Comparison of ENCODE assay signal across 9 cellular contexts in the genomic region with DNA sequence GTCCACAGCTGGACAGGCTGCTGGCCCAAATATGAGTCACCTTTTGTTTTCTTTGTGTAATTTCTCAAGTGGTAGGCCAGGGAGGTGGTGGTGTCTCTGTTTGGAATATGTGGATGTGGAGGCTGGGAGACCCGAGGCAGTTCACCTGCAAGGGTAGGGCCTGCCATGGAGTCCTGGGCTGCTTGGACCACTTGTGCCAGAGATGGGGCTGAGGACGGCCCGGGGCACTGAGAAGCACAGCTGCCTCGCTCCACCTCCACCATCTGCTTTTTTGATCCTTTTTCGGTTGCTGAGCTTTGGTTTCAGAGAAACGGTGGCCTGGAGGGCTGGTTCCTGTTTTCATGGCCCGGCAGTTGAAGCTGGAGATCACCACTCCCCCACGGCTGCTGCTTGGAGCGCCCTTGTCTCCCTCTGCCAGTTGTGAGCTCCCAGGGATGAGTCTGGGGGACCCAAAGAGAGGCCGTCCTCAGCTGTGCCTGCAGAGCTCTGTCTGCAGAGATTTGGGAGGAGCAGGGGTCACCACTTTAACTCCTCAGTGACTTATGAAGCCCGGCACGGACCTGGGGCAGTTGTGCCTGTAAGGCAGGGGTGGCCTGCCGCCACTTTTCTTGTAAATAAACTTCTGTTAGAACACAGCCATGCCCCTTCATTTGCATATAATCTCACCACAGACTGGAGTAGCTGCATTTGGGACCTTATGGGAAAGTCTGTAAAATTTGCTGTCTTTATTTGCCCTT. TPM values are rescaled to one million over a fixed set of nuclear protein-coding genes. Genes with fewer than 3 reads are reported as not detected.
DNase-seq lines count a peak whose midpoint lies in the region; ATAC-seq and TF ChIP-seq lines count a peak whose summit lies in the region.
"Had no signal": no experiment of that assay in that cellular context is flagged by ENCODE, and none has a peak within 500 bp of the region (broad histone marks: within the 10 kb centered on the region; RNA-seq: fewer than 3 reads in every experiment).

No MANE protein-coding gene starts in this region.

- intact Hi-C loops in left ventricle myocardium superior (cut with micrococcal nuclease): no loop called here

- no peak overlapping the region for H3K4me3 Mint-ChIP-seq in type B pancreatic cell

- H3K27ac Mint-ChIP-seq in type B pancreatic cell: no peak overlapping the region

- H3K36me3 Mint-ChIP-seq in type B pancreatic cell: peaks cover 14% of the 10 kb centered on the region

- DNase-seq in DMS53 treated with DMSO at 0.1 percent for 48 hours (lab: John Stamatoyannopoulos, UW; ENCODE audit: unreplicated experiment) (peak; percentile 53), UCSD-AML1 (lab: John Stamatoyannopoulos, UW; ENCODE audit: unreplicated experiment) (peak; percentile 56), left ventricle myocardium superior (peak; percentile 49), mucosa of gallbladder (ENCODE audit: low spot score) (no peak), type B pancreatic cell (ENCODE audit: extremely low spot score, unreplicated experiment) (no peak), 8988T (no peak)

- peak; percentile 46 for ATAC-seq in GM19395 (IDR thresholded peaks at IDR 0.05; ENCODE audit: unreplicated experiment)
- peak; percentile 38 for ATAC-seq in HG03378 (IDR thresholded peaks at IDR 0.05; ENCODE audit: unreplicated experiment)
- no peak for ATAC-seq in left ventricle myocardium superior
- ATAC-seq: Panc1 had no signal

- H3K9me3 Mint-ChIP-seq in type B pancreatic cell: no peaks in the 10 kb centered on the region

- H3K4me1 Mint-ChIP-seq in type B pancreatic cell (ENCODE audit: unreplicated experiment): peaks cover 18% of the 10 kb centered on the region

- H3K27me3 Mint-ChIP-seq in type B pancreatic cell: no peaks in the 10 kb centered on the region

- TF ChIP-seq CTCF in type B pancreatic cell (conservative IDR thresholded peaks at IDR 0.05): no peak

RNA-seq across cellular contexts. Expression of a gene that starts 42.2 kb away (rescaled TPM):
- total RNA-seq in left ventricle myocardium superior: 8.5 TPM
- total RNA-seq in mucosa of gallbladder: 29.3 TPM
- 15.9 and 19.8 TPM in 2 replicates for total RNA-seq in type B pancreatic cell (ENCODE audit: low replicate concordance)

Comparison
In these comparisons a context has a peak if more than half of its experiments do, and no peak if none do; other contexts are left out.
1. DNase-seq: peak in DMS53 treated with DMSO at 0.1 percent for 48 hours (single experiment), UCSD-AML1 (single experiment) and left ventricle myocardium superior (single experiment); none in mucosa of gallbladder (single experiment), type B pancreatic cell (single experiment) and 8988T (single experiment).